Comparison of ENCODE assay signal across 30 cellular contexts in genomic region chr16:60674241-60674640, GRCh38.
"Had no signal": no experiment of that assay in that cellular context is flagged by ENCODE, and none has a peak within 500 bp of the region (broad histone marks: within the 10 kb centered on the region; RNA-seq: fewer than 3 reads in every experiment).

No MANE protein-coding gene starts in this region.

- H3K27ac ChIP-seq: ascending aorta, SJCRH30 had no signal

- DNase-seq: activated CD4-positive, alpha-beta T cell treated with anti-CD3 and anti-CD28 coated beads for 4 hours; activated CD8-positive, alpha-beta memory T cell treated with anti-CD3 and anti-CD28 coated beads, Interleukin-2, amount 50 U/mL, for 4 hours; activated CD8-positive, alpha-beta T cell treated with anti-CD3 and anti-CD28 coated beads for 36 hours; activated effector memory CD4-positive, alpha-beta T cell treated with anti-CD3 and anti-CD28 coated beads, Interleukin-2, amount 50 U/mL, for 16 hours; activated naive CD4-positive, alpha-beta T cell treated with Interleukin-2 at 50 U/mL for 16 hours; activated naive CD8-positive, alpha-beta T cell treated with anti-CD3 and anti-CD28 coated beads, Interleukin-2, amount 50 U/mL, for 24 hours; activated T-cell treated with anti-CD3 and anti-CD28 coated beads, Interleukin-2, amount 50 U/mL, for 1 hour; amniotic stem cell; IMR-90; Kasumi-1; KBM-7; MV-4-11; NCI-H1092 treated with DMSO at 0.1 percent for 48 hours; NCI-H1417 treated with DMSO at 0.1 percent for 48 hours; NCI-H1694; NCI-H2029; NCI-H446; NCI-H524; NCI-H748 treated with DMSO at 0.1 percent for 48 hours; Right ventricle myocardium superior; RPMI8226; SJCRH30; SK-N-SH had no signal

- H3K9me3 Mint-ChIP-seq: activated T-helper 1 cell treated with anti-CD3 and anti-CD28 coated beads, Interleukin-12 subunit alpha, Interleukin-12 subunit beta, Interleukin-2, Interleukin-4 antibody, amounts not matched to agents 30 ng/mL and 10 ng/mL and 1 ng/mL, durations not matched to agents 14 hours and 24 hours and 36 hours; brain had no signal

- H3K36me3 ChIP-seq: ascending aorta, SJCRH30 had no signal

- H3K9ac ChIP-seq: SK-N-SH had no signal

- H3K4me1 Mint-ChIP-seq: activated naive CD8-positive, alpha-beta T cell treated with anti-CD3 and anti-CD28 coated beads, Interleukin-2, amount 50 U/mL, for 24 hours; brain; central memory CD8-positive, alpha-beta T cell had no signal

- H3K4me3 Mint-ChIP-seq: activated CD8-positive, alpha-beta T cell treated with anti-CD3 and anti-CD28 coated beads for 36 hours; activated naive CD8-positive, alpha-beta T cell treated with anti-CD3 and anti-CD28 coated beads, Interleukin-2, amount 50 U/mL, for 24 hours; activated T-helper 1 cell treated with anti-CD3 and anti-CD28 coated beads, Interleukin-12 subunit alpha, Interleukin-12 subunit beta, Interleukin-2, Interleukin-4 antibody, amounts not matched to agents 30 ng/mL and 10 ng/mL and 1 ng/mL, durations not matched to agents 14 hours and 24 hours and 36 hours; brain; central memory CD8-positive, alpha-beta T cell had no signal

- H3K4me3 ChIP-seq: ascending aorta, SJCRH30 had no signal

- H3K27me3 ChIP-seq: ascending aorta, SJCRH30 had no signal

- H3K4me1 ChIP-seq: ascending aorta, SJCRH30 had no signal

- H3K27ac Mint-ChIP-seq: activated CD8-positive, alpha-beta T cell treated with anti-CD3 and anti-CD28 coated beads for 36 hours; activated naive CD4-positive, alpha-beta T cell treated with anti-CD3 and anti-CD28 coated beads, Interleukin-2, amount 50 U/mL, for 72 hours; activated naive CD8-positive, alpha-beta T cell treated with anti-CD3 and anti-CD28 coated beads, Interleukin-2, amount 50 U/mL, for 24 hours; activated T-helper 1 cell treated with anti-CD3 and anti-CD28 coated beads, Interleukin-12 subunit alpha, Interleukin-12 subunit beta, Interleukin-2, Interleukin-4 antibody, amounts not matched to agents 30 ng/mL and 10 ng/mL and 1 ng/mL, durations not matched to agents 14 hours and 24 hours and 36 hours; brain had no signal

- H3K9me2 ChIP-seq: SK-N-SH had no signal

- H3K36me3 Mint-ChIP-seq: brain had no signal

- H3K27me3 Mint-ChIP-seq: activated CD8-positive, alpha-beta T cell treated with anti-CD3 and anti-CD28 coated beads for 36 hours; activated naive CD8-positive, alpha-beta T cell treated with anti-CD3 and anti-CD28 coated beads, Interleukin-2, amount 50 U/mL, for 24 hours; brain; central memory CD8-positive, alpha-beta T cell had no signal

- ATAC-seq: activated CD4-positive, CD25-positive, alpha-beta regulatory T cell treated with anti-CD3 and anti-CD28 coated beads, Interleukin-2, amount 50 U/mL, for 24 hours; activated CD8-positive, alpha-beta T cell treated with anti-CD3 and anti-CD28 coated beads for 36 hours; activated naive CD4-positive, alpha-beta T cell treated with anti-CD3 and anti-CD28 coated beads, Interleukin-2, amount 50 U/mL, for 72 hours; activated naive CD8-positive, alpha-beta T cell treated with anti-CD3 and anti-CD28 coated beads, Interleukin-2, amount 50 U/mL, for 24 hours; Panc1 had no signal

- H3K4me2 ChIP-seq: SK-N-SH had no signal

- H3K9me3 ChIP-seq: ascending aorta, SJCRH30, SK-N-SH had no signal
